In the genomic region with DNA sequence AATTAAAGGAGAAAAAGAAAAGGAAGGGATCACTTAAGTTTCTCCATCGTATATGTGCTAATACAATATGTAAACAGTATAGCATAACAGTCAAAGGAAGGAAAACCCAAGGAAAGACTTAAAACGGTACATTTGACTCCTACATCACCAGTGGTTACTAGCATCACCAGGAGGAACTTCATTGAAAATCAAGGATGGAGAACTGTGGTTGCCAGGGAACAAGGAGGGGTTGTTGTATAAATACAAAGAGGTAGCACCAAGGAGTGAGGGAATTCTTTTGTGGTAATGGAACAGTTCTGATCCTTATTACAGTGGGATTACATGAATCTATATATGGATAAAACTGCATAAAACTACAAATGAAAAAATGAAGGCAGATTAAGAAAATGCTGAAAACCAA, we compare ENCODE assay signal across 9 cellular contexts. TPM values are rescaled to one million over a fixed set of nuclear protein-coding genes. Genes with fewer than 3 reads are reported as not detected.
DNase-seq lines count a peak whose midpoint lies in the region; ATAC-seq and TF ChIP-seq lines count a peak whose summit lies in the region.
"Had no signal": no experiment of that assay in that cellular context is flagged by ENCODE, and none has a peak within 500 bp of the region (broad histone marks: within the 10 kb centered on the region; RNA-seq: fewer than 3 reads in every experiment).

No MANE protein-coding gene starts in this region.

- H3K9me3 ChIP-seq in SU-DHL-6 (ENCODE audit: insufficient read depth, low read length): no peaks in the 10 kb centered on the region
- H3K9me3 ChIP-seq: prostate gland had no signal

- no peaks in the 10 kb centered on the region for H4K20me1 ChIP-seq in SU-DHL-6 (ENCODE audit: low read depth, low read length)

- H3K4me3 Mint-ChIP-seq in activated T-cell treated with anti-CD3 and anti-CD28 coated beads, Interleukin-2, amount 50 U/mL, for 72 hours: peak overlapping the region; percentile 93 to 99
- H3K4me3 Mint-ChIP-seq in stimulated activated effector memory CD8-positive, alpha-beta T cell treated with anti-CD3 and anti-CD28 coated beads, Interleukin-12 subunit alpha, Interleukin-12 subunit beta, amount 100 ng/mL, for 72 hours: peak overlapping the region; percentile 97

- no peaks in the 10 kb centered on the region for H3K27me3 ChIP-seq in SU-DHL-6 (ENCODE audit: low read length)

- H3F3A ChIP-seq in SU-DHL-6 (ENCODE audit: insufficient read depth): peaks cover 19% of the 10 kb centered on the region

- TF ChIP-seq CTCF in SU-DHL-6 (IDR thresholded peaks at IDR 0.05; ENCODE audit: insufficient read depth, low read length, poor library complexity, severe bottlenecking) (no peak), fibroblast of the aortic adventitia (IDR thresholded peaks at IDR 0.05; ENCODE audit: insufficient read depth, low read length) (no peak)

- no peak for DNase-seq in activated T-cell treated with anti-CD3 and anti-CD28 coated beads, Interleukin-2, amount 50 U/mL, for 72 hours
- no peak for DNase-seq in activated T-cell treated with anti-CD3 and anti-CD28 coated beads for 4 hours
- no peak for DNase-seq in fibroblast of the aortic adventitia (ENCODE audit: low read depth)
- DNase-seq in stimulated activated effector memory CD8-positive, alpha-beta T cell treated with anti-CD3 and anti-CD28 coated beads, Interleukin-12 subunit alpha, Interleukin-12 subunit beta, amount 100 ng/mL, for 72 hours (ENCODE audit: low spot score in 2 of 2): no peak
- DNase-seq in Right ventricle myocardium superior: no peak

- H3K27ac Mint-ChIP-seq in activated T-cell treated with anti-CD3 and anti-CD28 coated beads, Interleukin-2, amount 50 U/mL, for 72 hours: peak overlapping the region; percentile 69
- H3K27ac Mint-ChIP-seq in stimulated activated effector memory CD8-positive, alpha-beta T cell treated with anti-CD3 and anti-CD28 coated beads, Interleukin-12 subunit alpha, Interleukin-12 subunit beta, amount 100 ng/mL, for 72 hours: peak overlapping the region; percentile 69

- peaks cover 17% of the 10 kb centered on the region; the same call in 1 of the 2 replicates for H3K36me3 ChIP-seq in SU-DHL-6 (ENCODE audit: low read length)
- H3K36me3 ChIP-seq: prostate gland had no signal

- no peaks in the 10 kb centered on the region for H3K9me3 Mint-ChIP-seq in activated T-cell treated with anti-CD3 and anti-CD28 coated beads, Interleukin-2, amount 50 U/mL, for 72 hours
- no peaks in the 10 kb centered on the region for H3K9me3 Mint-ChIP-seq in stimulated activated effector memory CD8-positive, alpha-beta T cell treated with anti-CD3 and anti-CD28 coated beads, Interleukin-12 subunit alpha, Interleukin-12 subunit beta, amount 100 ng/mL, for 72 hours

- no peak overlapping the region for H3K4me3 ChIP-seq in SU-DHL-6 (ENCODE audit: insufficient read depth, low read length, poor library complexity, severe bottlenecking)
- H3K4me3 ChIP-seq in fibroblast of the aortic adventitia (ENCODE audit: low read depth, low read length): peak overlapping the region; percentile 19

- H3K9ac ChIP-seq in SU-DHL-6 (ENCODE audit: low read length): no peak overlapping the region

- H3K27me3 Mint-ChIP-seq in activated T-cell treated with anti-CD3 and anti-CD28 coated beads, Interleukin-2, amount 50 U/mL, for 72 hours (ENCODE audit: low read depth): no peaks in the 10 kb centered on the region

- H2AFZ ChIP-seq in SU-DHL-6 (ENCODE audit: low read depth, low read length, severe bottlenecking): no peak overlapping the region

- H3K4me2 ChIP-seq in SU-DHL-6 (ENCODE audit: low read depth, low read length, poor library complexity, severe bottlenecking): peak overlapping the region; percentile 68

- H3K27ac ChIP-seq in SU-DHL-6 (ENCODE audit: low read depth, low read length): no peak overlapping the region
- H3K27ac ChIP-seq: prostate gland had no signal

- intact Hi-C loops in Right ventricle myocardium superior (cut with DNase I): no loop called here

- no peak for ATAC-seq in activated T-cell treated with anti-CD3 and anti-CD28 coated beads, Interleukin-2, amount 50 U/mL, for 72 hours (replicated peaks in 1 of 2)
- ATAC-seq in stimulated activated effector memory CD8-positive, alpha-beta T cell treated with anti-CD3 and anti-CD28 coated beads, Interleukin-12 subunit alpha, Interleukin-12 subunit beta, amount 100 ng/mL, for 72 hours: no peak
- ATAC-seq in HG02610 (IDR thresholded peaks at IDR 0.05; ENCODE audit: unreplicated experiment) (no peak), Right ventricle myocardium superior (ENCODE audit: poor library complexity) (no peak), GM19463 (IDR thresholded peaks at IDR 0.05; ENCODE audit: unreplicated experiment) (no peak)

- peaks cover 18% of the 10 kb centered on the region for H3K79me2 ChIP-seq in SU-DHL-6 (ENCODE audit: insufficient read depth, low read length)

- peaks cover 34% of the 10 kb centered on the region for H3K4me1 Mint-ChIP-seq in activated T-cell treated with anti-CD3 and anti-CD28 coated beads, Interleukin-2, amount 50 U/mL, for 72 hours (ENCODE audit: low read depth)
- H3K4me1 Mint-ChIP-seq in stimulated activated effector memory CD8-positive, alpha-beta T cell treated with anti-CD3 and anti-CD28 coated beads, Interleukin-12 subunit alpha, Interleukin-12 subunit beta, amount 100 ng/mL, for 72 hours: peaks cover 28% of the 10 kb centered on the region

- H3K9me2 ChIP-seq in SU-DHL-6 (replicated peaks; ENCODE audit: insufficient read depth, low read length): no peaks in the 10 kb centered on the region

- peaks cover 0 to 2% of the 10 kb centered on the region in 2 donors for H3K36me3 Mint-ChIP-seq in activated T-cell treated with anti-CD3 and anti-CD28 coated beads, Interleukin-2, amount 50 U/mL, for 72 hours (ENCODE audit: insufficient read depth in 2 of 2)
- peaks cover 55% of the 10 kb centered on the region for H3K36me3 Mint-ChIP-seq in stimulated activated effector memory CD8-positive, alpha-beta T cell treated with anti-CD3 and anti-CD28 coated beads, Interleukin-12 subunit alpha, Interleukin-12 subunit beta, amount 100 ng/mL, for 72 hours

RNA-seq across cellular contexts. Expression of a gene that starts 1.6 kb away (rescaled TPM):
- total RNA-seq in activated T-cell treated with anti-CD3 and anti-CD28 coated beads, Interleukin-2, amount 50 U/mL, for 72 hours: 10 to 100 TPM; 13.7 to 15.4 TPM
- total RNA-seq in fibroblast of the aortic adventitia (ENCODE audit: low replicate concordance) (24.3 and 30.8 TPM in 2 replicates), Right ventricle myocardium superior (13.3 TPM)

RNA-seq across cellular contexts. Expression of a gene that starts 4.8 kb away (rescaled TPM):
- total RNA-seq in activated T-cell treated with anti-CD3 and anti-CD28 coated beads, Interleukin-2, amount 50 U/mL, for 72 hours: 10 to 100 TPM; 42.6 to 50.0 TPM
- total RNA-seq in fibroblast of the aortic adventitia (ENCODE audit: low replicate concordance) (28.5 and 28.7 TPM in 2 replicates), Right ventricle myocardium superior (2.5 TPM)
